In genomic region chr6:116511424-116512131, GRCh38 we compare ENCODE assay signal across 9 cellular contexts. TPM values are rescaled to one million over a fixed set of nuclear protein-coding genes. Genes with fewer than 3 reads are reported as not detected.
DNase-seq lines count a peak whose midpoint lies in the region; ATAC-seq lines count a peak whose summit lies in the region.
"Had no signal": no experiment of that assay in that cellular context is flagged by ENCODE, and none has a peak within 500 bp of the region (broad histone marks: within the 10 kb centered on the region; RNA-seq: fewer than 3 reads in every experiment).

A gene with protein sequence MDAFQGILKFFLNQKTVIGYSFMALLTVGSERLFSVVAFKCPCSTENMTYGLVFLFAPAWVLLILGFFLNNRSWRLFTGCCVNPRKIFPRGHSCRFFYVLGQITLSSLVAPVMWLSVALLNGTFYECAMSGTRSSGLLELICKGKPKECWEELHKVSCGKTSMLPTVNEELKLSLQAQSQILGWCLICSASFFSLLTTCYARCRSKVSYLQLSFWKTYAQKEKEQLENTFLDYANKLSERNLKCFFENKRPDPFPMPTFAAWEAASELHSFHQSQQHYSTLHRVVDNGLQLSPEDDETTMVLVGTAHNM (plus strand): TSS chr6:116511639. CDS start chr6:116511697, 58 bp downstream.

- intact Hi-C loops in left cardiac atrium (cut with DNase I) (no loop called here), sciatic nerve (cut with DNase I) (no loop called here)

- ATAC-seq in left cardiac atrium (peak; percentile 84 to 93), sciatic nerve (peak; percentile 96), HG03039 (IDR thresholded peaks at IDR 0.05; ENCODE audit: unreplicated experiment) (no peak), GM21526 (IDR thresholded peaks at IDR 0.05; ENCODE audit: low FRiP score, unreplicated experiment) (no peak)

- peak; percentile 27 for DNase-seq in NCI-H82 (lab: John Stamatoyannopoulos, UW)
- no peak for DNase-seq in NCI-H82 treated with DMSO at 0.1 percent for 48 hours (lab: John Stamatoyannopoulos, UW; ENCODE audit: unreplicated experiment)
- DNase-seq in UCSD-AML1 (lab: John Stamatoyannopoulos, UW; ENCODE audit: unreplicated experiment) = peak; percentile 8
- DNase-seq in left cardiac atrium = peak; percentile 64
- peak; percentile 62 for DNase-seq in sciatic nerve (ENCODE audit: low spot score)
- no peak for DNase-seq in effector CD4-positive, alpha-beta T cell
- DNase-seq: activated naive CD8-positive, alpha-beta T cell treated with anti-CD3 and anti-CD28 coated beads, Interleukin-2, amount 10 ng/mL, durations not matched to agents 7 days and 5 days had no signal

RNA-seq across cellular contexts. Expression of the gene that starts here (rescaled TPM):
- 1 to 10 TPM; 2.5 to 3.0 TPM for total RNA-seq in left cardiac atrium
- 5.3 TPM for total RNA-seq in sciatic nerve
- total RNA-seq: activated naive CD8-positive, alpha-beta T cell treated with anti-CD3 and anti-CD28 coated beads, Interleukin-2, amount 10 ng/mL, durations not matched to agents 7 days and 5 days had no signal

Comparison
In these comparisons a context has a peak if more than half of its experiments do, and no peak if none do; other contexts are left out.
1. DNase-seq: peak in NCI-H82 (single experiment), UCSD-AML1 (single experiment), left cardiac atrium (single experiment) and sciatic nerve (single experiment); none in NCI-H82 treated with DMSO at 0.1 percent for 48 hours (single experiment) and effector CD4-positive, alpha-beta T cell (single experiment).
2. ATAC-seq: peak in left cardiac atrium (2 of 2) and sciatic nerve (single experiment); none in HG03039 (single experiment) and GM21526 (single experiment).